In genomic region chr10:31526681-31527080, GRCh38 we compare ENCODE assay signal across 14 cellular contexts.
DNase-seq lines count a peak whose midpoint lies in the region; ATAC-seq and TF ChIP-seq lines count a peak whose summit lies in the region.
"Had no signal": no experiment of that assay in that cellular context is flagged by ENCODE, and none has a peak within 500 bp of the region (broad histone marks: within the 10 kb centered on the region; RNA-seq: fewer than 3 reads in every experiment).

No MANE protein-coding gene starts in this region.

- H4K8ac ChIP-seq in mesendoderm (ENCODE audit: low read depth, low read length) = no peak overlapping the region

- no peaks in the 10 kb centered on the region for H3K27me3 Mint-ChIP-seq in brain

- H3K56ac ChIP-seq in mesendoderm (ENCODE audit: low read length) = no peak overlapping the region

- H3K4me3 Mint-ChIP-seq in brain = peak overlapping the region in 1 of 5 experiments; percentile 21
- H3K4me3 Mint-ChIP-seq: nephron had no signal

- no peaks in the 10 kb centered on the region for H4K20me1 ChIP-seq in GM23248 (ENCODE audit: insufficient read depth)

- 83 to 84% methylated on average over 11 of the region's 11 CpGs for WGBS in GM23248 (ENCODE audit: low coverage in 1 of 2, low lambda C conversion rate in 2 of 2, missing lambda C conversion rate in 2 of 2), 2 experiments
- WGBS in mesendoderm (ENCODE audit: extremely low coverage, insufficient coverage, low lambda C conversion rate) = no CpG with 5 or more reads among the region's 11 CpGs

- no peak overlapping the region for H2BK120ac ChIP-seq in mesendoderm (ENCODE audit: low read depth, low read length)

- H3K18ac ChIP-seq in mesendoderm (ENCODE audit: low read length) = no peak overlapping the region

- H3K4me3 ChIP-seq in GM23248 (no peak overlapping the region), mesendoderm (ENCODE audit: low read length) (no peak overlapping the region)

- ATAC-seq in GM21367 (IDR thresholded peaks at IDR 0.05; ENCODE audit: unreplicated experiment) = no peak
- ATAC-seq: left colon had no signal

- no peak overlapping the region for H2AK5ac ChIP-seq in mesendoderm (ENCODE audit: low read length)

- peaks cover 13% of the 10 kb centered on the region for H3F3A ChIP-seq in GM23248 (ENCODE audit: insufficient read depth)

- no peak overlapping the region for H2BK5ac ChIP-seq in mesendoderm (ENCODE audit: low read length)

- peak overlapping the region; percentile 5 to 72 (median 57) for H3K27ac Mint-ChIP-seq in brain

- H3K27me3 ChIP-seq in GM23248 (replicated peaks; ENCODE audit: insufficient read depth) (no peaks in the 10 kb centered on the region), mesendoderm (ENCODE audit: insufficient read depth, low read length, poor library complexity) (no peaks in the 10 kb centered on the region)

- H3K4me2 ChIP-seq in GM23248 (ENCODE audit: unreplicated experiment) = no peak overlapping the region
- no peak overlapping the region for H3K4me2 ChIP-seq in mesendoderm (ENCODE audit: low read length)

- H3K23ac ChIP-seq in mesendoderm (ENCODE audit: low read length) = no peak overlapping the region

- H4K5ac ChIP-seq in mesendoderm (ENCODE audit: low read length) = no peak overlapping the region

- peaks cover 8% of the 10 kb centered on the region for H3K4me1 ChIP-seq in GM23248 (ENCODE audit: insufficient read depth)
- no peaks in the 10 kb centered on the region for H3K4me1 ChIP-seq in mesendoderm (ENCODE audit: control insufficient read depth, low read depth, low read length)

- no peak overlapping the region for H3K4ac ChIP-seq in mesendoderm (ENCODE audit: low read depth, low read length)

- H3K9me3 Mint-ChIP-seq in brain = no peaks in the 10 kb centered on the region
- H3K9me3 Mint-ChIP-seq: nephron had no signal

- no peaks in the 10 kb centered on the region for H3K9me3 ChIP-seq in GM23248 (ENCODE audit: low read depth)

- no peak overlapping the region for H2AFZ ChIP-seq in GM23248

- H3K27ac ChIP-seq in GM23248 (no peak overlapping the region), mesendoderm (ENCODE audit: low read depth, low read length) (no peak overlapping the region)
- H3K27ac ChIP-seq: WERI-Rb-1 had no signal

- H3K36me3 ChIP-seq in GM23248 (ENCODE audit: low read depth) = peaks cover 60% of the 10 kb centered on the region
- no peaks in the 10 kb centered on the region for H3K36me3 ChIP-seq in mesendoderm (ENCODE audit: control insufficient read depth, insufficient read depth, low read length)

- in situ Hi-C loops in GM23248 (cut with MboI) = no loop called here

- no peaks in the 10 kb centered on the region for H3K9me2 ChIP-seq in GM23248 (ENCODE audit: insufficient read depth)

- H3K79me2 ChIP-seq in GM23248 (ENCODE audit: insufficient read depth) (peaks cover 21% of the 10 kb centered on the region), mesendoderm (ENCODE audit: control insufficient read depth, insufficient read depth, low read length) (no peaks in the 10 kb centered on the region)

- no peaks in the 10 kb centered on the region for H3K79me1 ChIP-seq in mesendoderm (ENCODE audit: low read length)

- H3K4me1 Mint-ChIP-seq in brain = peaks cover 5% of the 10 kb centered on the region

- no peak for TF ChIP-seq CTCF in brain (conservative IDR thresholded peaks at IDR 0.05)

- H3K9ac ChIP-seq in GM23248 = no peak overlapping the region
- H3K9ac ChIP-seq in mesendoderm (ENCODE audit: low read length) = no peak overlapping the region

- peak; percentile 26 for DNase-seq in GM23248
- DNase-seq in M059J (ENCODE audit: low read depth) = peak; percentile 5
- DNase-seq in mesendoderm = peak; percentile 37
- DNase-seq in nucleus accumbens (lab: John Stamatoyannopoulos, UW) = no peak
- no peak for DNase-seq in stimulated activated CD4-positive, alpha-beta T cell treated with anti-CD3 and anti-CD28 coated beads, Interleukin-1b, Interleukin-23, amount 100 ng/mL, for 48 hours
- DNase-seq: activated CD8-positive, alpha-beta memory T cell treated with anti-CD3 and anti-CD28 coated beads, Interleukin-2, amount 50 U/mL, for 48 hours; head of caudate nucleus; left colon; NCI-H1436 treated with DMSO at 0.1 percent for 48 hours; NCI-H510A; WERI-Rb-1 had no signal

- peaks cover 56% of the 10 kb centered on the region for H3K36me3 Mint-ChIP-seq in brain

- H2BK15ac ChIP-seq in mesendoderm (replicated peaks; ENCODE audit: low read depth) = no peak overlapping the region

Comparison
In these comparisons a context has a peak if more than half of its experiments do, and no peak if none do; other contexts are left out.
1. DNase-seq: peak in GM23248 (single experiment), M059J (single experiment) and mesendoderm (single experiment); none in nucleus accumbens (0 of 56) and stimulated activated CD4-positive, alpha-beta T cell treated with anti-CD3 and anti-CD28 coated beads, Interleukin-1b, Interleukin-23, amount 100 ng/mL, for 48 hours (single experiment).